ENCODE assay signal across 18 cellular contexts in genomic region chr22:47225080-47225930, GRCh38.
A peak's percentile ranks its signal among the peaks of the same experiment; 100 is the strongest.
DNase-seq lines count a peak whose midpoint lies in the region; ATAC-seq, FAIRE-seq and TF ChIP-seq lines count a peak whose summit lies in the region.
"Had no signal": no experiment of that assay in that cellular context is flagged by ENCODE, and none has a peak within 500 bp of the region (broad histone marks: within the 10 kb centered on the region; RNA-seq: fewer than 3 reads in every experiment).

No MANE protein-coding gene starts in this region.

- ATAC-seq in left cardiac atrium = no peak
- no peak for ATAC-seq in left lobe of liver
- ATAC-seq in gastroesophageal sphincter = no peak
- ATAC-seq: CD8-positive, alpha-beta T cell; GM12878 had no signal

- no peak for FAIRE-seq in small intestine (lab: Jason Lieb, UNC)
- FAIRE-seq: GM12878, HepG2 had no signal

- DNase-seq in right atrium auricular region (ENCODE audit: low spot score) (peak; percentile 54), left cardiac atrium (no peak), left lobe of liver (ENCODE audit: low spot score) (peak; percentile 24), posterior vena cava (ENCODE audit: low spot score) (peak; percentile 63), vagina (ENCODE audit: extremely low spot score in 2 of 2) (peak; percentile 65 to 89), uterus (no peak), small intestine (no peak)
- DNase-seq: Calu3, DMS53, DND-41, EL, GM23248, HCEC 1CT had no signal

- intact Hi-C loops in left cardiac atrium (cut with DNase I) (no loop called here), posterior vena cava (cut with DNase I) (no loop called here), vagina (cut with DNase I) (no loop called here), uterus (cut with DNase I; ENCODE audit: low total_unique reads) (no loop called here)

- no peak for TF ChIP-seq POLR2A in vagina (IDR thresholded peaks at IDR 0.05)
- TF ChIP-seq POLR2A in uterus (IDR thresholded peaks at IDR 0.05) = no peak
- TF ChIP-seq POLR2A in gastroesophageal sphincter (IDR thresholded peaks at IDR 0.05) = no peak

- no peak overlapping the region for H3K4me3 ChIP-seq in right atrium auricular region
- H3K4me3 ChIP-seq in vagina = no peak overlapping the region
- no peak overlapping the region for H3K4me3 ChIP-seq in uterus
- no peak overlapping the region for H3K4me3 ChIP-seq in small intestine (ENCODE audit: low read depth in 1 of 2, low read length in 2 of 2)
- no peak overlapping the region for H3K4me3 ChIP-seq in gastroesophageal sphincter
- H3K4me3 ChIP-seq: BLaER1 treated with 17β-estradiol and CSF1 and Interleukin-3, amounts not matched to agents 10 nM and 100 nM; GM12878; GM23248 had no signal

- no peak for TF ChIP-seq CTCF in right atrium auricular region (IDR thresholded peaks at IDR 0.05)
- TF ChIP-seq CTCF in vagina (IDR thresholded peaks at IDR 0.05) = no peak
- no peak for TF ChIP-seq CTCF in uterus (IDR thresholded peaks at IDR 0.05)
- no peak for TF ChIP-seq CTCF in gastroesophageal sphincter (IDR thresholded peaks at IDR 0.05)

- no peak for TF ChIP-seq EP300 in gastroesophageal sphincter (IDR thresholded peaks at IDR 0.05)

- H3K9me3 ChIP-seq in right atrium auricular region (peaks cover 5 to 18% of the 10 kb centered on the region in 2 donors), vagina (no peaks in the 10 kb centered on the region), uterus (no peaks in the 10 kb centered on the region), small intestine (ENCODE audit: control insufficient read depth, low read depth) (no peaks in the 10 kb centered on the region), gastroesophageal sphincter (no peaks in the 10 kb centered on the region)

- 89 to 94% (median 91%) methylated on average over 10 to 11 of the region's 11 CpGs for WGBS in small intestine, 3 donors
- WGBS in gastroesophageal sphincter (ENCODE audit: low coverage in 1 of 2), 2 donors = 83 to 100% methylated on average over 3 to 4 of the region's 11 CpGs

- H3K4me1 ChIP-seq in right atrium auricular region (no peaks in the 10 kb centered on the region), vagina (no peaks in the 10 kb centered on the region), uterus (no peaks in the 10 kb centered on the region), small intestine (ENCODE audit: control insufficient read depth in 2 of 2, insufficient read depth in 1 of 2, low read depth in 1 of 2, low read length in 1 of 2) (no peaks in the 10 kb centered on the region), gastroesophageal sphincter (no peaks in the 10 kb centered on the region)

- no peaks in the 10 kb centered on the region for H3K27me3 ChIP-seq in right atrium auricular region
- no peaks in the 10 kb centered on the region for H3K27me3 ChIP-seq in vagina
- H3K27me3 ChIP-seq in uterus = no peaks in the 10 kb centered on the region
- no peaks in the 10 kb centered on the region for H3K27me3 ChIP-seq in small intestine (ENCODE audit: control insufficient read depth in 2 of 2, insufficient read depth in 2 of 2, low read length in 2 of 2)
- peaks cover 14% of the 10 kb centered on the region for H3K27me3 ChIP-seq in gastroesophageal sphincter
- H3K27me3 ChIP-seq: BLaER1 treated with 17β-estradiol and CSF1 and Interleukin-3, amounts not matched to agents 10 nM and 100 nM had no signal

- no peaks in the 10 kb centered on the region for H3K36me3 ChIP-seq in right atrium auricular region
- no peaks in the 10 kb centered on the region for H3K36me3 ChIP-seq in vagina
- H3K36me3 ChIP-seq in uterus = no peaks in the 10 kb centered on the region
- H3K36me3 ChIP-seq in small intestine (ENCODE audit: control insufficient read depth in 2 of 2, insufficient read depth in 2 of 2, low read length in 2 of 2) = no peaks in the 10 kb centered on the region
- H3K36me3 ChIP-seq in gastroesophageal sphincter = no peaks in the 10 kb centered on the region
- H3K36me3 ChIP-seq: BLaER1 treated with 17β-estradiol and CSF1 and Interleukin-3, amounts not matched to agents 10 nM and 100 nM had no signal

- H3K27ac ChIP-seq in right atrium auricular region (no peak overlapping the region), vagina (no peak overlapping the region), uterus (no peak overlapping the region), small intestine (ENCODE audit: low read depth in 1 of 2, low read length in 1 of 2) (no peak overlapping the region), gastroesophageal sphincter (no peak overlapping the region)
- H3K27ac ChIP-seq: BLaER1 treated with 17β-estradiol and CSF1 and Interleukin-3, amounts not matched to agents 10 nM and 100 nM; GM23248 had no signal

Comparison
In these comparisons a context has a peak if more than half of its experiments do, and no peak if none do; other contexts are left out.
1. DNase-seq: peak in right atrium auricular region (single experiment), left lobe of liver (single experiment), posterior vena cava (single experiment) and vagina (2 of 2); none in left cardiac atrium (single experiment), uterus (0 of 2) and small intestine (single experiment).